Comparison of ENCODE assay signal across 9 cellular contexts in genomic region chr5:39755986-39756385, GRCh38.
DNase-seq lines count a peak whose midpoint lies in the region; ATAC-seq and TF ChIP-seq lines count a peak whose summit lies in the region.
"Had no signal": no experiment of that assay in that cellular context is flagged by ENCODE, and none has a peak within 500 bp of the region (broad histone marks: within the 10 kb centered on the region; RNA-seq: fewer than 3 reads in every experiment).

No MANE protein-coding gene starts in this region.

- ATAC-seq in GM21381 (IDR thresholded peaks at IDR 0.05; ENCODE audit: unreplicated experiment), result no peak
- ATAC-seq in activated CD8-positive, alpha-beta memory T cell treated with anti-CD3 and anti-CD28 coated beads, Interleukin-2, amount 10 ng/mL, durations not matched to agents 7 days and 5 days, result no peak

- CTCF ChIA-PET in activated CD8-positive, alpha-beta memory T cell treated with anti-CD3 and anti-CD28 coated beads, Interleukin-2, amount 10 ng/mL, durations not matched to agents 7 days and 5 days (lab: Charles Lee), result no interaction called here

- H3K4me1 Mint-ChIP-seq in chondrocyte (ENCODE audit: low read depth) (peaks cover 48% of the 10 kb centered on the region), CD14-positive monocyte (peaks cover 26% of the 10 kb centered on the region)
- no peaks in the 10 kb centered on the region for H3K4me1 Mint-ChIP-seq in activated CD8-positive, alpha-beta memory T cell treated with anti-CD3 and anti-CD28 coated beads, Interleukin-2, amount 10 ng/mL, durations not matched to agents 7 days and 5 days

- intact Hi-C loops in CD14-positive monocyte (cut with micrococcal nuclease), result no loop called here

- H3K27ac Mint-ChIP-seq in chondrocyte (ENCODE audit: unreplicated experiment) (peak overlapping the region; percentile 92), CD14-positive monocyte (no peak overlapping the region)
- H3K27ac Mint-ChIP-seq in activated CD8-positive, alpha-beta memory T cell treated with anti-CD3 and anti-CD28 coated beads, Interleukin-2, amount 10 ng/mL, durations not matched to agents 7 days and 5 days, result no peak overlapping the region

- H3K36me3 Mint-ChIP-seq in chondrocyte (ENCODE audit: low read depth) (peaks cover 1% of the 10 kb centered on the region), CD14-positive monocyte (no peaks in the 10 kb centered on the region)
- H3K36me3 Mint-ChIP-seq in activated CD8-positive, alpha-beta memory T cell treated with anti-CD3 and anti-CD28 coated beads, Interleukin-2, amount 10 ng/mL, durations not matched to agents 7 days and 5 days, result no peaks in the 10 kb centered on the region

- TF ChIP-seq CTCF in AG09309 (IDR thresholded peaks at IDR 0.05; ENCODE audit: control insufficient read depth, insufficient read depth, low read depth, low read length, missing control alignments) (no peak), chondrocyte (IDR thresholded peaks at IDR 0.05) (no peak), CD14-positive monocyte (IDR thresholded peaks at IDR 0.05) (no peak)

- H3K27me3 Mint-ChIP-seq in chondrocyte (ENCODE audit: low read depth) (no peaks in the 10 kb centered on the region), CD14-positive monocyte (ENCODE audit: low read depth in 3 of 3) (peaks cover 0 to 3% (median 2%) of the 10 kb centered on the region in 3 donors)
- no peaks in the 10 kb centered on the region for H3K27me3 Mint-ChIP-seq in activated CD8-positive, alpha-beta memory T cell treated with anti-CD3 and anti-CD28 coated beads, Interleukin-2, amount 10 ng/mL, durations not matched to agents 7 days and 5 days

- DNase-seq in AG09309 (ENCODE audit: low read depth) (peak; percentile 94), LHCN-M2 (ENCODE audit: low read depth) (peak; percentile 98), chondrocyte (ENCODE audit: low spot score) (no peak), lung microvascular endothelial cell (ENCODE audit: low read depth in 2 of 2) (peak; percentile 71 to 90), CD14-positive monocyte (ENCODE audit: low spot score) (no peak), SHP77 (lab: John Stamatoyannopoulos, UW) (no peak)
- no peak for DNase-seq in activated CD8-positive, alpha-beta memory T cell treated with anti-CD3 and anti-CD28 coated beads, Interleukin-2, amount 10 ng/mL, durations not matched to agents 7 days and 5 days
- DNase-seq: activated CD4-positive, alpha-beta T cell treated with anti-CD3 and anti-CD28 coated beads, Interleukin-2, amount 50 U/mL, for 1 hour had no signal

- no peak overlapping the region for H3K4me3 Mint-ChIP-seq in chondrocyte (ENCODE audit: unreplicated experiment)
- H3K4me3 Mint-ChIP-seq in CD14-positive monocyte, result no peak overlapping the region
- no peak overlapping the region for H3K4me3 Mint-ChIP-seq in activated CD8-positive, alpha-beta memory T cell treated with anti-CD3 and anti-CD28 coated beads, Interleukin-2, amount 10 ng/mL, durations not matched to agents 7 days and 5 days

- H3K9me3 Mint-ChIP-seq in chondrocyte (ENCODE audit: low read depth) (peaks cover 11% of the 10 kb centered on the region), CD14-positive monocyte (peaks cover 1 to 7% (median 6%) of the 10 kb centered on the region in 7 donors)
- H3K9me3 Mint-ChIP-seq in activated CD8-positive, alpha-beta memory T cell treated with anti-CD3 and anti-CD28 coated beads, Interleukin-2, amount 10 ng/mL, durations not matched to agents 7 days and 5 days (ENCODE audit: low read depth), result peaks cover 5% of the 10 kb centered on the region

- no peak overlapping the region for H3K4me3 ChIP-seq in AG09309 (ENCODE audit: control insufficient read depth, low read depth, low read length)

Comparison
In these comparisons a context has a peak if more than half of its experiments do, and no peak if none do; other contexts are left out.
1. DNase-seq: peak in AG09309 (single experiment), LHCN-M2 (single experiment) and lung microvascular endothelial cell (2 of 2); none in chondrocyte (single experiment), CD14-positive monocyte (single experiment), SHP77 (0 of 2) and activated CD8-positive, alpha-beta memory T cell treated with anti-CD3 and anti-CD28 coated beads, Interleukin-2, amount 10 ng/mL, durations not matched to agents 7 days and 5 days (single experiment).